9 cellular contexts compared by ENCODE assay signal in the genomic region with DNA sequence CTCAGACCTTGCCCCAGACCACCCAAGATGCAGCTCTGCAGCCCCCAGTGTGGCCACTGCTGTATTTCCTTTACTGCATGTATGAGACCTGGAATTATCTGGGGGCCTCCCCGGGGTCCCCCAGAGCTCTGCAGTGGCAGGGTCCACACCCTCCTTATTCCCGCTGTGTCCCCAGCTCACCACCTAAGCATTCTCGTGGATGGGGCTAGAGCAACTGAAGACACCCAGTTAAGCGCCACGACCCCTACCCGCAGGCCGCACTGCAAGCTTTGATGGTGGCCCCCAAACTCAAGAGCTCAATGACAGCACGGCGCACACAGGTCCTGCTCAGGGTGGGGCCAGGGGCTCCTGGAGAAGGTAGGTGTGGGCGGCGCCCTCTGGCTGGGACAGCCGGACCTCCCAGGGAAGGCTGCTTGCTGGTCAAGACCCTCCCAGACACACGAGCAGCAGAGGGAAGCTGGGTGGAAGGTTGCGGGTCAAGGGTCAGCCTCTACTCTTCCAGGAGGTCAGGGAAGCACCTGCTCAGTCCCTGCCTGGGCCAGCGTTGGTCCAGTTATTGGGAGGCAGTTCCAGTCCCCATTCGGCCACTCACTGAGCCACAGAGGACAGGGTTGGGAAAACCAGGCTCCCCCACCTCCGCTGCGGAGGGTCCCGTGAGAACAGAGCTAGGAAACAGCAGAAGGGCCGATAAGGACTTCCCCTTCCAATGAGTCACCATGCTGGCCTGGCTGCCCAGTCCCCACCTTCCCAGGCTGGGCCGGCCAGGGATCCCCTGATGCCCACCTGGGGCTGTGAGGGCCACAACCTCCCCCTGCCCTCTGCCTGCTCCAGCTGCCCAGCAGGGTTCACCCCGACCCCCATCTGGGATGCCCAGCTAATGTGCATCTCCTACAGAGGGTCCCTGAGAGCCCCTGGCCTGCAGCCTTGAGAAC. TPM values are rescaled to one million over a fixed set of nuclear protein-coding genes. Genes with fewer than 3 reads are reported as not detected.
DNase-seq lines count a peak whose midpoint lies in the region; ATAC-seq and TF ChIP-seq lines count a peak whose summit lies in the region.
"Had no signal": no experiment of that assay in that cellular context is flagged by ENCODE, and none has a peak within 500 bp of the region (broad histone marks: within the 10 kb centered on the region; RNA-seq: fewer than 3 reads in every experiment).

No MANE protein-coding gene starts in this region.

- peaks cover 68% of the 10 kb centered on the region for H4K20me1 ChIP-seq in neural progenitor cell (ENCODE audit: low read depth)

- peaks cover 13% of the 10 kb centered on the region for H3K27me3 Mint-ChIP-seq in activated naive CD4-positive, alpha-beta T cell treated with anti-CD3 and anti-CD28 coated beads, Interleukin-2, amount 50 U/mL, for 24 hours
- no peaks in the 10 kb centered on the region for H3K27me3 Mint-ChIP-seq in neural progenitor cell (ENCODE audit: insufficient read depth, low read depth)

- intact Hi-C loops in esophagus squamous epithelium (cut with DNase I): no loop called here

- H3K4me1 Mint-ChIP-seq in activated naive CD4-positive, alpha-beta T cell treated with anti-CD3 and anti-CD28 coated beads, Interleukin-2, amount 50 U/mL, for 24 hours: no peaks in the 10 kb centered on the region
- H3K4me1 Mint-ChIP-seq in neural progenitor cell: peaks cover 29% of the 10 kb centered on the region

- H3K36me3 Mint-ChIP-seq in activated naive CD4-positive, alpha-beta T cell treated with anti-CD3 and anti-CD28 coated beads, Interleukin-2, amount 50 U/mL, for 24 hours: no peaks in the 10 kb centered on the region
- H3K36me3 Mint-ChIP-seq in neural progenitor cell: no peaks in the 10 kb centered on the region

- peaks cover 85 to 97% (median 91%) of the 10 kb centered on the region in 3 donors for H3K4me1 ChIP-seq in esophagus squamous epithelium
- peaks cover 76% of the 10 kb centered on the region for H3K4me1 ChIP-seq in neural progenitor cell

- no peak overlapping the region for H3K4me3 Mint-ChIP-seq in activated naive CD4-positive, alpha-beta T cell treated with anti-CD3 and anti-CD28 coated beads, Interleukin-2, amount 50 U/mL, for 24 hours
- peak overlapping the region; percentile 21 for H3K4me3 Mint-ChIP-seq in neural progenitor cell

- H3K4me2 ChIP-seq in neural progenitor cell: peak overlapping the region; percentile 95

- H3K27ac ChIP-seq in esophagus squamous epithelium (peak overlapping the region; percentile 85 to 99 (median 97)), neural progenitor cell (peak overlapping the region; percentile 56)

- H3K27ac Mint-ChIP-seq in activated naive CD4-positive, alpha-beta T cell treated with anti-CD3 and anti-CD28 coated beads, Interleukin-2, amount 50 U/mL, for 24 hours: peak overlapping the region; percentile 17
- H3K27ac Mint-ChIP-seq in neural progenitor cell: no peak overlapping the region

- peaks cover 74% of the 10 kb centered on the region for H3K79me2 ChIP-seq in neural progenitor cell (ENCODE audit: low read depth)

- ATAC-seq in GM19351 (IDR thresholded peaks at IDR 0.05; ENCODE audit: unreplicated experiment): no peak
- ATAC-seq in GM21360 (IDR thresholded peaks at IDR 0.05; ENCODE audit: unreplicated experiment): no peak

- peaks cover 0 to 28% (median 0%) of the 10 kb centered on the region in 4 donors for H3K27me3 ChIP-seq in esophagus squamous epithelium
- no peaks in the 10 kb centered on the region for H3K27me3 ChIP-seq in neural progenitor cell

- H3K9me3 ChIP-seq in esophagus squamous epithelium: no peaks in the 10 kb centered on the region
- no peaks in the 10 kb centered on the region for H3K9me3 ChIP-seq in neural progenitor cell (ENCODE audit: low read depth)

- H3K36me3 ChIP-seq in esophagus squamous epithelium: peaks cover 0 to 11% (median 0%) of the 10 kb centered on the region in 3 donors
- H3K36me3 ChIP-seq in neural progenitor cell: no peaks in the 10 kb centered on the region

- TF ChIP-seq POLR2A in esophagus squamous epithelium (IDR thresholded peaks at IDR 0.05): no peak

- 60 to 67% methylated on average over 2 to 3 of the region's 22 CpGs for WGBS in esophagus squamous epithelium, 2 donors

- TF ChIP-seq CTCF in esophagus squamous epithelium (IDR thresholded peaks at IDR 0.05): no peak
- peak; percentile 9 for TF ChIP-seq CTCF in neural progenitor cell (IDR thresholded peaks at IDR 0.05)

- DNase-seq in activated naive CD4-positive, alpha-beta T cell treated with anti-CD3 and anti-CD28 coated beads, Interleukin-2, amount 50 U/mL, for 16 hours: no peak
- DNase-seq in esophagus squamous epithelium (lab: John Stamatoyannopoulos, UW) (no peak), neural progenitor cell (ENCODE audit: low spot score) (peak; percentile 51), hypothalamus (lab: John Stamatoyannopoulos, UW) (no peak), NCI-H748 (lab: John Stamatoyannopoulos, UW; ENCODE audit: unreplicated experiment) (no peak)
- DNase-seq: stimulated activated CD4-positive, alpha-beta T cell treated with anti-CD3 and anti-CD28 coated beads, Interleukin-2, amount 100 ng/mL, for 24 hours had no signal

- H3K4me3 ChIP-seq in esophagus squamous epithelium (peak overlapping the region; percentile 69 to 95 (median 90)), neural progenitor cell (no peak overlapping the region)

- H2AFZ ChIP-seq in neural progenitor cell (replicated peaks): no peak overlapping the region

- H3K9ac ChIP-seq in neural progenitor cell: no peak overlapping the region

- no peaks in the 10 kb centered on the region for H3K9me3 Mint-ChIP-seq in activated naive CD4-positive, alpha-beta T cell treated with anti-CD3 and anti-CD28 coated beads, Interleukin-2, amount 50 U/mL, for 24 hours
- H3K9me3 Mint-ChIP-seq in neural progenitor cell: no peaks in the 10 kb centered on the region

- H3F3A ChIP-seq in neural progenitor cell (ENCODE audit: low read depth): peaks cover 64% of the 10 kb centered on the region

RNA-seq across cellular contexts. Expression of a gene that starts 2.9 kb away (rescaled TPM):
- total RNA-seq in esophagus squamous epithelium: 100 to 1,000 TPM in 2 of 4 donors, 10 to 100 TPM in 2; 60.4 to 127 (median 98.9) TPM
- total RNA-seq in neural progenitor cell (ENCODE audit: low replicate concordance): 12.1 and 63.9 TPM in 2 replicates

RNA-seq across cellular contexts. Expression of a gene that starts 22.7 kb away (rescaled TPM):
- total RNA-seq in esophagus squamous epithelium (1,000 to 10,000 TPM in 3 of 4 donors, 100 to 1,000 TPM in 1; 819 to 3,701 (median 3,102) TPM), neural progenitor cell (ENCODE audit: low replicate concordance) (1,629 and 1,765 TPM in 2 replicates)

RNA-seq across cellular contexts. Expression of a gene that starts 42.9 kb away (rescaled TPM):
- total RNA-seq in esophagus squamous epithelium (1 to 10 TPM; 2.0 to 3.8 (median 2.2) TPM), neural progenitor cell (ENCODE audit: low replicate concordance) (8.1 and 13.8 TPM in 2 replicates)
